ENCODE assay signal across 14 cellular contexts in the genomic region with DNA sequence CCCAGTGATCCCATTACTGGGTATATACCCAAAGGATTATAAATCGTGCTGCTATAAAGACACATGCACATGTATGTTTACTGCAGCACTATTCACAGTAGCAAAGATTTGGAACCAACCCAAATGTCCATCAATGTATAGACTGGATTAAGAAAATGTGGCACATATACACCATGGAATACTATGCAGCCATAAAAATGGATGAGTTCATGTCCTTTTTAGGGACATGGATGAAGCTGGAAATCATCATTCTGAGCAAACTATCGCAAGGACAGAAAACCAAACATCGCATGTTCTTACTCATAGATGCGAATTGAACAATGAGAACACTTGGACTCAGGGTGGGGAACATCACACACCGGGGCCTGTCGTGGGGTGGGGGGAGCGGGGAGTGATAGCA. TPM values are rescaled to one million over a fixed set of nuclear protein-coding genes. Genes with fewer than 3 reads are reported as not detected.
"Had no signal": no experiment of that assay in that cellular context is flagged by ENCODE, and none has a peak within 500 bp of the region (broad histone marks: within the 10 kb centered on the region; RNA-seq: fewer than 3 reads in every experiment).

No MANE protein-coding gene starts in this region.

RNA-seq across cellular contexts. Expression of a gene that starts 36.0 kb away (rescaled TPM):
- total RNA-seq: kidney; kidney epithelial cell; left lobe of liver; lower lobe of right lung; lung; lung microvascular endothelial cell; mammary epithelial cell; mesenteric fat pad; mesothelial cell of epicardium; mononuclear cell; naive thymus-derived CD4-positive, alpha-beta T cell had no signal
- polyA plus RNA-seq: immature natural killer cell; keratinocyte; liver; mammary epithelial cell; naive thymus-derived CD4-positive, alpha-beta T cell had no signal
